ENCODE assay signal across 13 cellular contexts in genomic region chr7:118870187-118870586, GRCh38.
A peak's percentile ranks its signal among the peaks of the same experiment; 100 is the strongest.
DNase-seq lines count a peak whose midpoint lies in the region; ATAC-seq, FAIRE-seq and TF ChIP-seq lines count a peak whose summit lies in the region.
"Had no signal": no experiment of that assay in that cellular context is flagged by ENCODE, and none has a peak within 500 bp of the region (broad histone marks: within the 10 kb centered on the region; RNA-seq: fewer than 3 reads in every experiment).

No MANE protein-coding gene starts in this region.

- no peaks in the 10 kb centered on the region for H3K4me1 ChIP-seq in lower lobe of right lung

- H3K4me1 Mint-ChIP-seq in activated T-cell treated with anti-CD3 and anti-CD28 coated beads, Interleukin-2, amount 50 U/mL, for 72 hours (ENCODE audit: low read depth) = no peaks in the 10 kb centered on the region
- H3K4me1 Mint-ChIP-seq: naive thymus-derived CD4-positive, alpha-beta T cell had no signal

- DNase-seq in Kasumi-1 (lab: John Stamatoyannopoulos, UW) = peak; percentile 21 to 39
- peak; percentile 21 for DNase-seq in medulla oblongata (ENCODE audit: extremely low spot score)
- no peak for DNase-seq in lower lobe of right lung
- DNase-seq in activated T-cell treated with anti-CD3 and anti-CD28 coated beads, Interleukin-2, amount 50 U/mL, for 72 hours = no peak
- no peak for DNase-seq in urothelium cell line (ENCODE audit: low spot score)
- no peak for DNase-seq in pons (ENCODE audit: low spot score)
- DNase-seq: cerebellar nuclear complex; naive thymus-derived CD4-positive, alpha-beta T cell; NCI-H2081 treated with DMSO at 0.1 percent for 48 hours; stimulated activated CD4-positive, alpha-beta T cell treated with anti-CD3 and anti-CD28 coated beads, Interleukin-2, amount 100 ng/mL, for 24 hours; T1000 had no signal

- H3K36me3 ChIP-seq in lower lobe of right lung = no peaks in the 10 kb centered on the region

- H3K27me3 ChIP-seq in lower lobe of right lung (ENCODE audit: low read depth) = no peaks in the 10 kb centered on the region

- H3K4me3 Mint-ChIP-seq in activated T-cell treated with anti-CD3 and anti-CD28 coated beads, Interleukin-2, amount 50 U/mL, for 72 hours = no peak overlapping the region
- H3K4me3 Mint-ChIP-seq: naive thymus-derived CD4-positive, alpha-beta T cell had no signal

- FAIRE-seq in urothelium cell line (lab: Jason Lieb, UNC) = no peak

- no peaks in the 10 kb centered on the region for H3K36me3 Mint-ChIP-seq in activated T-cell treated with anti-CD3 and anti-CD28 coated beads, Interleukin-2, amount 50 U/mL, for 72 hours (ENCODE audit: insufficient read depth in 2 of 2)
- H3K36me3 Mint-ChIP-seq: naive thymus-derived CD4-positive, alpha-beta T cell had no signal

- no peaks in the 10 kb centered on the region for H3K9me3 ChIP-seq in lower lobe of right lung

- ATAC-seq in lower lobe of right lung = no peak
- no peak for ATAC-seq in activated T-cell treated with anti-CD3 and anti-CD28 coated beads, Interleukin-2, amount 50 U/mL, for 72 hours (replicated peaks in 1 of 2)
- ATAC-seq: naive thymus-derived CD4-positive, alpha-beta T cell had no signal

- no peak overlapping the region for H3K27ac ChIP-seq in VCaP
- H3K27ac ChIP-seq in lower lobe of right lung = no peak overlapping the region

- H3K27ac Mint-ChIP-seq in activated T-cell treated with anti-CD3 and anti-CD28 coated beads, Interleukin-2, amount 50 U/mL, for 72 hours = no peak overlapping the region
- H3K27ac Mint-ChIP-seq: naive thymus-derived CD4-positive, alpha-beta T cell had no signal

- intact Hi-C loops in lower lobe of right lung (cut with DNase I) = no loop called here

- peaks cover 3% of the 10 kb centered on the region in 2 donors for H3K9me3 Mint-ChIP-seq in activated T-cell treated with anti-CD3 and anti-CD28 coated beads, Interleukin-2, amount 50 U/mL, for 72 hours

- H3K4me3 ChIP-seq in lower lobe of right lung = no peak overlapping the region

- TF ChIP-seq CTCF in GM12872 (IDR thresholded peaks at IDR 0.05; ENCODE audit: insufficient read depth, low read depth, low read length) = peak; percentile 42; the same call in 2 of the 3 replicates
- TF ChIP-seq CTCF in VCaP (conservative IDR thresholded peaks at IDR 0.05) = peak; percentile 29; the same call in 1 of the 2 replicates
- TF ChIP-seq CTCF in lower lobe of right lung (IDR thresholded peaks at IDR 0.05) = no peak

- no peaks in the 10 kb centered on the region for H3K27me3 Mint-ChIP-seq in activated T-cell treated with anti-CD3 and anti-CD28 coated beads, Interleukin-2, amount 50 U/mL, for 72 hours (ENCODE audit: low read depth)
- H3K27me3 Mint-ChIP-seq: naive thymus-derived CD4-positive, alpha-beta T cell had no signal

Comparison
In these comparisons a context has a peak if more than half of its experiments do, and no peak if none do; other contexts are left out.
1. DNase-seq: peak in Kasumi-1 (2 of 2) and medulla oblongata (single experiment); none in lower lobe of right lung (single experiment), activated T-cell treated with anti-CD3 and anti-CD28 coated beads, Interleukin-2, amount 50 U/mL, for 72 hours (0 of 2), urothelium cell line (single experiment) and pons (single experiment).